ENCODE assay signal across 8 cellular contexts in the genomic region with DNA sequence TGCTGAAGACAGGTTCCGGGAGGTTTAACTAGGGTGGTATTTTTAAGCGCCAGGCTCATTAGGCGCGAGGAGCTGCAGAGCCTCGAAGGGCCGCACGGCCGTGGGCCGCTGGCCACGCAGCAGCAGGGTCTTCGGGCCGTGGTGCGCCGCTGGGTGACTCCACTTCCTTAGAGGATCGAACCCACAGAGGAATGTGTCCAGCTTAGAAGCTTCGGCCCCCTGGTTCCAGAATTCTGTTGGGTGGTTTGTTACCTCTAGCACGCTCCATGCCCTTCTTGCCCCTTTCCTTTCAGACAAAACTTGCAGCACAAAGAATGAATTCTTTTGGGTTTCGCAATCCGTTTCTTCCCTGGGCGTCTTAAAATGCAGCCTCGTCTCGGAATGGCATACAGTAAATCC. TPM values are rescaled to one million over a fixed set of nuclear protein-coding genes. Genes with fewer than 3 reads are reported as not detected.
DNase-seq lines count a peak whose midpoint lies in the region; ATAC-seq and TF ChIP-seq lines count a peak whose summit lies in the region.

No MANE protein-coding gene starts in this region.

- peak overlapping the region; percentile 85 for H3K4me3 Mint-ChIP-seq in endodermal cell

- no peaks in the 10 kb centered on the region for H3K9me3 Mint-ChIP-seq in endodermal cell

- peaks cover 26% of the 10 kb centered on the region for H3K36me3 Mint-ChIP-seq in endodermal cell (ENCODE audit: low read depth)

- TSS peak; percentile 88 for BruUV-seq in PC-3 (replicated peaks; lab: Mats Ljungman, UMichigan)

- H3K36me3 ChIP-seq in PC-3 (ENCODE audit: low read depth, low read length): peaks cover 20% of the 10 kb centered on the region
- peaks cover 25% of the 10 kb centered on the region for H3K36me3 ChIP-seq in endodermal cell (ENCODE audit: control insufficient read depth, insufficient read depth, low read length)
- peaks cover 22% of the 10 kb centered on the region for H3K36me3 ChIP-seq in upper lobe of right lung

- peaks cover 11% of the 10 kb centered on the region for H4K20me1 ChIP-seq in PC-3 (ENCODE audit: low read length)

- no peaks in the 10 kb centered on the region for H3K27me3 Mint-ChIP-seq in endodermal cell (ENCODE audit: insufficient read depth)

- H3K4me2 ChIP-seq in PC-3 (ENCODE audit: low read length): peak overlapping the region; percentile 89

- 18 to 37% methylated on average over 3 to 22 of the region's 22 CpGs for WGBS in endodermal cell (ENCODE audit: insufficient coverage in 1 of 2, insufficient read length in 1 of 2), 2 experiments

- peaks cover 35% of the 10 kb centered on the region for H3K79me2 ChIP-seq in PC-3 (ENCODE audit: low read length)

- no peaks in the 10 kb centered on the region for H3F3A ChIP-seq in PC-3 (ENCODE audit: low read length, unreplicated experiment)

- intact Hi-C loops in PC-3 (cut with micrococcal nuclease) (loop anchor here (2.0 to 10.0 kb wide), 4 partner anchors 55 to 135 kb away; partner anchors contain the start of genes OSBP and STX3), upper lobe of right lung (cut with DNase I) (no loop called here)

- no peaks in the 10 kb centered on the region for H3K9me3 ChIP-seq in PC-3 (ENCODE audit: low read length)
- no peaks in the 10 kb centered on the region for H3K9me3 ChIP-seq in endodermal cell (ENCODE audit: control insufficient read depth, low read length)
- H3K9me3 ChIP-seq in mononuclear cell (ENCODE audit: low read depth, low read length): no peaks in the 10 kb centered on the region
- H3K9me3 ChIP-seq in upper lobe of right lung: no peaks in the 10 kb centered on the region

- no peaks in the 10 kb centered on the region for H3K9me2 ChIP-seq in PC-3 (replicated peaks; ENCODE audit: low read length)

- H3K27me3 ChIP-seq in PC-3 (ENCODE audit: low read length) (no peaks in the 10 kb centered on the region), endodermal cell (ENCODE audit: control insufficient read depth, insufficient read depth, low read length, poor library complexity, severe bottlenecking) (no peaks in the 10 kb centered on the region), mononuclear cell (ENCODE audit: insufficient read depth, low read length) (no peaks in the 10 kb centered on the region), upper lobe of right lung (no peaks in the 10 kb centered on the region)

- H3K27ac Mint-ChIP-seq in endodermal cell: peak overlapping the region; percentile 99

- H2AFZ ChIP-seq in PC-3 (ENCODE audit: low read length): peak overlapping the region; percentile 94

- peak overlapping the region; percentile 74 for H3K27ac ChIP-seq in PC-3 (ENCODE audit: low read length)
- peak overlapping the region; percentile 97 for H3K27ac ChIP-seq in endodermal cell (ENCODE audit: low read depth, low read length)
- H3K27ac ChIP-seq in upper lobe of right lung: peak overlapping the region; percentile 98

- CTCF ChIA-PET in PC-3 (lab: Charles Lee): interaction anchor here (0.6 to 1.6 kb wide), 4 partner anchors 54 to 141 kb away, joined by 4 to 12 read pairs (median 6); partner anchors contain the start of genes MRPL16 and OSBP

- peak in 2 of 3 donors; percentile 2 for DNase-seq in stimulated activated CD4-positive, alpha-beta T cell treated with anti-CD3 and anti-CD28 coated beads, TNF-alpha, amount 100 ng/mL, for 1 hour (ENCODE audit: low read depth in 3 of 3, low spot score in 1 of 3)
- DNase-seq in stimulated activated CD4-positive, alpha-beta T cell treated with anti-CD3 and anti-CD28 coated beads, Interleukin-1b, Interleukin-23, amount 100 ng/mL, for 48 hours: no peak
- DNase-seq in PC-3: peak; percentile 41
- no peak for DNase-seq in endodermal cell
- DNase-seq in upper lobe of right lung: no peak
- no peak for DNase-seq in NCI-H526 (lab: John Stamatoyannopoulos, UW)

- H3K9ac ChIP-seq in PC-3 (ENCODE audit: low read length) (peak overlapping the region; percentile 90), endodermal cell (ENCODE audit: extremely low read depth, low read length, poor library complexity, severe bottlenecking) (peak overlapping the region; percentile 96)

- H3K4me1 ChIP-seq in PC-3 (ENCODE audit: insufficient read depth, low read length) (peaks cover 21% of the 10 kb centered on the region), endodermal cell (ENCODE audit: control insufficient read depth, insufficient read depth, low read length) (no peaks in the 10 kb centered on the region), mononuclear cell (ENCODE audit: insufficient read depth, low read length) (peaks cover 27% of the 10 kb centered on the region), upper lobe of right lung (peaks cover 30% of the 10 kb centered on the region)

- peaks cover 18% of the 10 kb centered on the region for H3K4me1 Mint-ChIP-seq in endodermal cell

- ATAC-seq in PC-3 (peak; percentile 6), upper lobe of right lung (peak; percentile 25), HG02571 (IDR thresholded peaks at IDR 0.05; ENCODE audit: unreplicated experiment) (no peak)

- TF ChIP-seq CTCF in PC-3 (conservative IDR thresholded peaks at IDR 0.05; ENCODE audit: low read depth, low read length) (no peak), endodermal cell (conservative IDR thresholded peaks at IDR 0.05) (no peak), upper lobe of right lung (IDR thresholded peaks at IDR 0.05) (no peak)

- H3K4me3 ChIP-seq in PC-3 (ENCODE audit: low read length) (peak overlapping the region; percentile 77), endodermal cell (ENCODE audit: low read length) (peak overlapping the region; percentile 94), mononuclear cell (ENCODE audit: low read length) (peak overlapping the region; percentile 68), upper lobe of right lung (peak overlapping the region; percentile 85)

- POLR2A ChIA-PET in PC-3 (lab: Charles Lee; ENCODE audit: unreplicated experiment): interaction anchor here (0.5 to 1.8 kb wide), 7 partner anchors 23 to 1094 kb away, joined by 4 to 18 read pairs (median 4); partner anchors contain the start of genes FAM111A and LPXN

RNA-seq across cellular contexts. Expression of gene PATL1, which starts 0.8 kb away (rescaled TPM):
- total RNA-seq in PC-3 (2014; rRNA removed) (18.1 and 23.1 TPM in 2 replicates), endodermal cell (10 to 100 TPM; 41.0 to 45.7 TPM), mononuclear cell (38.7 TPM), upper lobe of right lung (35.9 TPM)
- 32.8 TPM for polyA plus RNA-seq in endodermal cell (2013, experiment 1 of 2)
- 29.4 TPM for polyA plus RNA-seq in endodermal cell (2013, experiment 2 of 2)

RNA-seq across cellular contexts. Expression of gene OR10V1, which starts 44.0 kb away (rescaled TPM):
- total RNA-seq in PC-3 (2014; rRNA removed): not detected in 2 replicates
- not detected for total RNA-seq in endodermal cell
- not detected for polyA plus RNA-seq in endodermal cell (2013, experiment 1 of 2)
- polyA plus RNA-seq in endodermal cell (2013, experiment 2 of 2): not detected
- not detected for total RNA-seq in mononuclear cell
- not detected for total RNA-seq in upper lobe of right lung

RNA-seq across cellular contexts. Expression of gene OSBP, which starts 54.0 kb away (rescaled TPM):
- 36.3 and 59.4 TPM in 2 replicates for total RNA-seq in PC-3 (2014; rRNA removed)
- total RNA-seq in endodermal cell: 10 to 100 TPM; 41.2 to 44.3 TPM
- polyA plus RNA-seq in endodermal cell (2013, experiment 1 of 2): 29.1 TPM
- polyA plus RNA-seq in endodermal cell (2013, experiment 2 of 2): 28.9 TPM
- total RNA-seq in mononuclear cell: 49.3 TPM
- total RNA-seq in upper lobe of right lung: 39.9 TPM

Comparison
In these comparisons a context has a peak if more than half of its experiments do, and no peak if none do; other contexts are left out.
1. DNase-seq: peak in stimulated activated CD4-positive, alpha-beta T cell treated with anti-CD3 and anti-CD28 coated beads, TNF-alpha, amount 100 ng/mL, for 1 hour (2 of 3) and PC-3 (single experiment); none in stimulated activated CD4-positive, alpha-beta T cell treated with anti-CD3 and anti-CD28 coated beads, Interleukin-1b, Interleukin-23, amount 100 ng/mL, for 48 hours (single experiment), endodermal cell (single experiment), upper lobe of right lung (single experiment) and NCI-H526 (0 of 2).
2. Peak in every context shown above with its lines, with median percentiles within 50 percentile points of each other: H3K27ac ChIP-seq and H3K4me3 ChIP-seq.